Comparison of ENCODE assay signal across 1 cellular context in the genomic region with DNA sequence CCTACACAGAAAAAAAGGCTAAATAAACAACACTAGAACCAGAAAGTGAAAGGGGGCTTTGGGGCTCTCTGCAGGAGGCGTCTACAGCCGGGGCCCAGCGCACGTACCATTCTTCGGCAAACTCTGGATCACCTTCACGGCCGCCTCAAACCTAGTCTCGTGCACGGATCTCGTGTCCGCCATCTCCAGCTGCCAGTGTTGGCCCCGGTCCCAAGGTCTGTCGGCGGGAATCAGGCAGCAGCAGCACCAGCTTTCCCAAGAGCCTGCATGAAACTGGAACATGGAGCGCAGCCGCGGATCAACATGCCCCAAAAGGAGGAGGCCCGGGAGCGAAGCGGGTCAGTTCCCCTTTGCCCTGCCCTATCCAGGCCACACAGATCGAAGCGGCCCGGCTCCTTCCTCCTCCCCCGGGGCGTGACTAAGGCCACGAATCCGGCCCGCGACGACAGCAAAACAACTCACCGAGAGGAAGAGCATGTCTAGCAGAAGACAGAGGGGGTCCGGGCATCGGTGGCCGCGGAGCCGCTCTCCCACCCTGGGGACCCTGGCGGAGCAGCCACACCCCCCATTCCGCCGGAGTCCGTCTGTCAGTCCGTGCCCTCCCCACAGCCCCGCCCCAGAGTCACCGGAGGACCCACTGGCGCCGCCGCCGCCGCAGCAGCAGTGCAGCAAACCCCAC.
TF ChIP-seq lines count a peak whose summit lies in the region.

A gene with protein sequence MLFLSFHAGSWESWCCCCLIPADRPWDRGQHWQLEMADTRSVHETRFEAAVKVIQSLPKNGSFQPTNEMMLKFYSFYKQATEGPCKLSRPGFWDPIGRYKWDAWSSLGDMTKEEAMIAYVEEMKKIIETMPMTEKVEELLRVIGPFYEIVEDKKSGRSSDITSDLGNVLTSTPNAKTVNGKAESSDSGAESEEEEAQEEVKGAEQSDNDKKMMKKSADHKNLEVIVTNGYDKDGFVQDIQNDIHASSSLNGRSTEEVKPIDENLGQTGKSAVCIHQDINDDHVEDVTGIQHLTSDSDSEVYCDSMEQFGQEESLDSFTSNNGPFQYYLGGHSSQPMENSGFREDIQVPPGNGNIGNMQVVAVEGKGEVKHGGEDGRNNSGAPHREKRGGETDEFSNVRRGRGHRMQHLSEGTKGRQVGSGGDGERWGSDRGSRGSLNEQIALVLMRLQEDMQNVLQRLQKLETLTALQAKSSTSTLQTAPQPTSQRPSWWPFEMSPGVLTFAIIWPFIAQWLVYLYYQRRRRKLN (minus strand): TSS at position 586 of the 679 bp plus-strand sequence. CDS start 109 bp downstream, at position 477.

TF ChIP-seq in K562, 482 proteins besides CTCF, POLR2A, EP300 and RAD21 (continued from another document):
- TF ChIP-seq, protein P1, sequence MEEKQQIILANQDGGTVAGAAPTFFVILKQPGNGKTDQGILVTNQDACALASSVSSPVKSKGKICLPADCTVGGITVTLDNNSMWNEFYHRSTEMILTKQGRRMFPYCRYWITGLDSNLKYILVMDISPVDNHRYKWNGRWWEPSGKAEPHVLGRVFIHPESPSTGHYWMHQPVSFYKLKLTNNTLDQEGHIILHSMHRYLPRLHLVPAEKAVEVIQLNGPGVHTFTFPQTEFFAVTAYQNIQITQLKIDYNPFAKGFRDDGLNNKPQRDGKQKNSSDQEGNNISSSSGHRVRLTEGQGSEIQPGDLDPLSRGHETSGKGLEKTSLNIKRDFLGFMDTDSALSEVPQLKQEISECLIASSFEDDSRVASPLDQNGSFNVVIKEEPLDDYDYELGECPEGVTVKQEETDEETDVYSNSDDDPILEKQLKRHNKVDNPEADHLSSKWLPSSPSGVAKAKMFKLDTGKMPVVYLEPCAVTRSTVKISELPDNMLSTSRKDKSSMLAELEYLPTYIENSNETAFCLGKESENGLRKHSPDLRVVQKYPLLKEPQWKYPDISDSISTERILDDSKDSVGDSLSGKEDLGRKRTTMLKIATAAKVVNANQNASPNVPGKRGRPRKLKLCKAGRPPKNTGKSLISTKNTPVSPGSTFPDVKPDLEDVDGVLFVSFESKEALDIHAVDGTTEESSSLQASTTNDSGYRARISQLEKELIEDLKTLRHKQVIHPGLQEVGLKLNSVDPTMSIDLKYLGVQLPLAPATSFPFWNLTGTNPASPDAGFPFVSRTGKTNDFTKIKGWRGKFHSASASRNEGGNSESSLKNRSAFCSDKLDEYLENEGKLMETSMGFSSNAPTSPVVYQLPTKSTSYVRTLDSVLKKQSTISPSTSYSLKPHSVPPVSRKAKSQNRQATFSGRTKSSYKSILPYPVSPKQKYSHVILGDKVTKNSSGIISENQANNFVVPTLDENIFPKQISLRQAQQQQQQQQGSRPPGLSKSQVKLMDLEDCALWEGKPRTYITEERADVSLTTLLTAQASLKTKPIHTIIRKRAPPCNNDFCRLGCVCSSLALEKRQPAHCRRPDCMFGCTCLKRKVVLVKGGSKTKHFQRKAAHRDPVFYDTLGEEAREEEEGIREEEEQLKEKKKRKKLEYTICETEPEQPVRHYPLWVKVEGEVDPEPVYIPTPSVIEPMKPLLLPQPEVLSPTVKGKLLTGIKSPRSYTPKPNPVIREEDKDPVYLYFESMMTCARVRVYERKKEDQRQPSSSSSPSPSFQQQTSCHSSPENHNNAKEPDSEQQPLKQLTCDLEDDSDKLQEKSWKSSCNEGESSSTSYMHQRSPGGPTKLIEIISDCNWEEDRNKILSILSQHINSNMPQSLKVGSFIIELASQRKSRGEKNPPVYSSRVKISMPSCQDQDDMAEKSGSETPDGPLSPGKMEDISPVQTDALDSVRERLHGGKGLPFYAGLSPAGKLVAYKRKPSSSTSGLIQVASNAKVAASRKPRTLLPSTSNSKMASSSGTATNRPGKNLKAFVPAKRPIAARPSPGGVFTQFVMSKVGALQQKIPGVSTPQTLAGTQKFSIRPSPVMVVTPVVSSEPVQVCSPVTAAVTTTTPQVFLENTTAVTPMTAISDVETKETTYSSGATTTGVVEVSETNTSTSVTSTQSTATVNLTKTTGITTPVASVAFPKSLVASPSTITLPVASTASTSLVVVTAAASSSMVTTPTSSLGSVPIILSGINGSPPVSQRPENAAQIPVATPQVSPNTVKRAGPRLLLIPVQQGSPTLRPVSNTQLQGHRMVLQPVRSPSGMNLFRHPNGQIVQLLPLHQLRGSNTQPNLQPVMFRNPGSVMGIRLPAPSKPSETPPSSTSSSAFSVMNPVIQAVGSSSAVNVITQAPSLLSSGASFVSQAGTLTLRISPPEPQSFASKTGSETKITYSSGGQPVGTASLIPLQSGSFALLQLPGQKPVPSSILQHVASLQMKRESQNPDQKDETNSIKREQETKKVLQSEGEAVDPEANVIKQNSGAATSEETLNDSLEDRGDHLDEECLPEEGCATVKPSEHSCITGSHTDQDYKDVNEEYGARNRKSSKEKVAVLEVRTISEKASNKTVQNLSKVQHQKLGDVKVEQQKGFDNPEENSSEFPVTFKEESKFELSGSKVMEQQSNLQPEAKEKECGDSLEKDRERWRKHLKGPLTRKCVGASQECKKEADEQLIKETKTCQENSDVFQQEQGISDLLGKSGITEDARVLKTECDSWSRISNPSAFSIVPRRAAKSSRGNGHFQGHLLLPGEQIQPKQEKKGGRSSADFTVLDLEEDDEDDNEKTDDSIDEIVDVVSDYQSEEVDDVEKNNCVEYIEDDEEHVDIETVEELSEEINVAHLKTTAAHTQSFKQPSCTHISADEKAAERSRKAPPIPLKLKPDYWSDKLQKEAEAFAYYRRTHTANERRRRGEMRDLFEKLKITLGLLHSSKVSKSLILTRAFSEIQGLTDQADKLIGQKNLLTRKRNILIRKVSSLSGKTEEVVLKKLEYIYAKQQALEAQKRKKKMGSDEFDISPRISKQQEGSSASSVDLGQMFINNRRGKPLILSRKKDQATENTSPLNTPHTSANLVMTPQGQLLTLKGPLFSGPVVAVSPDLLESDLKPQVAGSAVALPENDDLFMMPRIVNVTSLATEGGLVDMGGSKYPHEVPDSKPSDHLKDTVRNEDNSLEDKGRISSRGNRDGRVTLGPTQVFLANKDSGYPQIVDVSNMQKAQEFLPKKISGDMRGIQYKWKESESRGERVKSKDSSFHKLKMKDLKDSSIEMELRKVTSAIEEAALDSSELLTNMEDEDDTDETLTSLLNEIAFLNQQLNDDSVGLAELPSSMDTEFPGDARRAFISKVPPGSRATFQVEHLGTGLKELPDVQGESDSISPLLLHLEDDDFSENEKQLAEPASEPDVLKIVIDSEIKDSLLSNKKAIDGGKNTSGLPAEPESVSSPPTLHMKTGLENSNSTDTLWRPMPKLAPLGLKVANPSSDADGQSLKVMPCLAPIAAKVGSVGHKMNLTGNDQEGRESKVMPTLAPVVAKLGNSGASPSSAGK (IDR thresholded peaks at IDR 0.05) = peak; percentile 66
- TF ChIP-seq SMAD4 (CRISPR knock-in tag; conservative IDR thresholded peaks at IDR 0.05) = 0 out of 2 replicates have a peak, but pooled peaks have one; percentile 21
- TF ChIP-seq CBFA2T3 (IDR thresholded peaks at IDR 0.05) = 0 out of 2 replicates have a peak, but pooled peaks have one; percentile 8
- no peak for TF ChIP-seq ZNF121 (CRISPR knock-in tag; conservative IDR thresholded peaks at IDR 0.05)
- peak; percentile 31; the same call in 1 of the 2 replicates for TF ChIP-seq KLF13 (tag; IDR thresholded peaks at IDR 0.05; ENCODE audit: borderline replicate concordance, low read depth)
- TF ChIP-seq RBM25 (IDR thresholded peaks at IDR 0.05; ENCODE audit: low read depth, low read length, severe bottlenecking) = no peak
- TF ChIP-seq GABPB1 (CRISPR knock-in tag; IDR thresholded peaks at IDR 0.05) = peak; percentile 77
- TF ChIP-seq PCBP2 (IDR thresholded peaks at IDR 0.05; ENCODE audit: low read depth, low read length, poor library complexity, severe bottlenecking) = no peak
- TF ChIP-seq TAF1 (IDR thresholded peaks at IDR 0.05; ENCODE audit: control insufficient read depth, extremely low read depth, insufficient read depth, low read length, severe bottlenecking) = peak; percentile 43
- TF ChIP-seq, protein P2, sequence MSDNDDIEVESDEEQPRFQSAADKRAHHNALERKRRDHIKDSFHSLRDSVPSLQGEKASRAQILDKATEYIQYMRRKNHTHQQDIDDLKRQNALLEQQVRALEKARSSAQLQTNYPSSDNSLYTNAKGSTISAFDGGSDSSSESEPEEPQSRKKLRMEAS (CRISPR knock-in tag; IDR thresholded peaks at IDR 0.05) = no peak; the same call in 1 of the 2 replicates
